9 cellular contexts compared by ENCODE assay signal in the genomic region with DNA sequence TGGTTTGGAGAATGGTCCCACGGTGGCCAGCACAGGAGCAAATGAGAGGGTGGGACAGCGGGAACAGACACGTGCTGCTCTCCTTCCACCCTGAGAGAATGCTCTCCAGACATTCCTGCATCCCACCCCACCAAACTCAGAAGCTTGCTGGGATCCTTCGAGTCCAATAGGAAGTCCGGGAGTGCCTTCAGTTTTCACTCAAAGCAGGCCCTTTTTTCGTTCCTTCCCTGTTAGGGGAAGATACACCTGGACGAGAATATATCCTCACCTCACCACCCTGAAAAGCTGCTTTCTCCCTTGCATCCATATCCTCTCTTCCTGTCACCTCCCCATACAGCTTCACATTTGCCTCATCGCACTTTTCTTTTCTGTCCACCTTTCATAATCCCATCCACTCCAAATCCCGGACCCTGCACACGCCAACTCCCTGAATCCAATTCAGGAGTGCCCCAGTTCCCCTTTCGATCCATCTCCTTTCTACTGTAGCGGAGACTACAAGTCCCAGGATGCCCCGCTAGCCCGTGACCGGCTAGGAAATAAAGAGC. TPM values are rescaled to one million over a fixed set of nuclear protein-coding genes. Genes with fewer than 3 reads are reported as not detected.
A peak's percentile ranks its signal among the peaks of the same experiment; 100 is the strongest.
DNase-seq lines count a peak whose midpoint lies in the region; ATAC-seq and TF ChIP-seq lines count a peak whose summit lies in the region.
"Had no signal": no experiment of that assay in that cellular context is flagged by ENCODE, and none has a peak within 500 bp of the region (broad histone marks: within the 10 kb centered on the region; RNA-seq: fewer than 3 reads in every experiment).

No MANE protein-coding gene starts in this region.

- POLR2A ChIA-PET in activated CD4-positive, alpha-beta T cell treated with anti-CD3 and anti-CD28 coated beads, Interleukin-2, amount 10 ng/mL, durations not matched to agents 7 days and 5 days (lab: Charles Lee): no interaction called here
- POLR2A ChIA-PET in activated B cell treated with CpG ODN at 0.5 μM for 24 hours (lab: Charles Lee): interaction anchor here (0.6 to 2.9 kb wide), 8 partner anchors 11 to 422 kb away, joined by 3 to 29 read pairs (median 12); partner anchors contain the start of genes ARHGEF40 and NDRG2

- peaks cover 1% of the 10 kb centered on the region for H3K36me3 Mint-ChIP-seq in activated CD4-positive, alpha-beta T cell treated with anti-CD3 and anti-CD28 coated beads, Interleukin-2, amount 10 ng/mL, durations not matched to agents 7 days and 5 days (ENCODE audit: low read depth)
- no peaks in the 10 kb centered on the region for H3K36me3 Mint-ChIP-seq in activated B cell treated with CpG ODN at 0.5 μM for 24 hours (ENCODE audit: low read depth)

- H3K27ac ChIP-seq in iPS-18a (ENCODE audit: low read length) (no peak overlapping the region), testis (peak overlapping the region; percentile 97 to 98)

- no peaks in the 10 kb centered on the region for H3K9me3 Mint-ChIP-seq in activated CD4-positive, alpha-beta T cell treated with anti-CD3 and anti-CD28 coated beads, Interleukin-2, amount 10 ng/mL, durations not matched to agents 7 days and 5 days
- H3K9me3 Mint-ChIP-seq in activated B cell treated with CpG ODN at 0.5 μM for 24 hours: no peaks in the 10 kb centered on the region

- intact Hi-C loops in activated B cell treated with CpG ODN at 0.5 μM for 24 hours (cut with micrococcal nuclease) (loop anchor here (1.0 to 10.0 kb wide), 5 partner anchors 78 to 648 kb away; partner anchors contain the start of genes APEX1, HNRNPC, NDRG2 and OSGEP), testis (cut with DNase I; ENCODE audit: low total_unique reads) (no loop called here)

- TF ChIP-seq POLR2A in testis (IDR thresholded peaks at IDR 0.05): no peak

- no peaks in the 10 kb centered on the region for H3K36me3 ChIP-seq in iPS-18a (ENCODE audit: control insufficient read depth, low read depth, low read length)
- H3K36me3 ChIP-seq in testis (ENCODE audit: low read depth, missing control alignments): no peaks in the 10 kb centered on the region

- no peak for ATAC-seq in activated B cell treated with CpG ODN at 0.5 μM for 24 hours (ENCODE audit: low read depth)

- peak overlapping the region; percentile 98 for H3K9ac ChIP-seq in iPS-18a (ENCODE audit: low read length)

- H3K27me3 ChIP-seq in iPS-18a (ENCODE audit: control insufficient read depth, insufficient read depth, low read length) (no peaks in the 10 kb centered on the region), testis (no peaks in the 10 kb centered on the region)

- no peak for DNase-seq in activated CD4-positive, alpha-beta T cell treated with anti-CD3 and anti-CD28 coated beads, Interleukin-2, amount 10 ng/mL, durations not matched to agents 7 days and 5 days
- no peak for DNase-seq in activated CD4-positive, alpha-beta T cell treated with anti-CD3 and anti-CD28 coated beads for 4 hours
- no peak for DNase-seq in activated B cell treated with CpG ODN at 0.5 μM for 24 hours
- DNase-seq in testis: no peak
- no peak for DNase-seq in GM13976 (ENCODE audit: low spot score)
- DNase-seq in KG1 (lab: John Stamatoyannopoulos, UW): no peak
- no peak for DNase-seq in SK-N-DZ (ENCODE audit: low spot score)

- peak overlapping the region; percentile 87 for H3K4me3 Mint-ChIP-seq in activated CD4-positive, alpha-beta T cell treated with anti-CD3 and anti-CD28 coated beads, Interleukin-2, amount 10 ng/mL, durations not matched to agents 7 days and 5 days
- peak overlapping the region; percentile 79 for H3K4me3 Mint-ChIP-seq in activated B cell treated with CpG ODN at 0.5 μM for 24 hours

- TF ChIP-seq CTCF in activated B cell treated with CpG ODN at 0.5 μM for 24 hours (IDR thresholded peaks at IDR 0.05): no peak
- TF ChIP-seq CTCF in testis (IDR thresholded peaks at IDR 0.05): no peak
- TF ChIP-seq CTCF in GM13976 (IDR thresholded peaks at IDR 0.05; ENCODE audit: borderline replicate concordance, control extremely low read depth, extremely low read depth, insufficient read depth, missing control alignments): no peak

- H3K4me3 ChIP-seq in iPS-18a (ENCODE audit: low read length): peak overlapping the region; percentile 92
- H3K4me3 ChIP-seq in testis: peak overlapping the region; percentile 64 to 89

- peaks cover 47% of the 10 kb centered on the region for H3K4me1 Mint-ChIP-seq in activated CD4-positive, alpha-beta T cell treated with anti-CD3 and anti-CD28 coated beads, Interleukin-2, amount 10 ng/mL, durations not matched to agents 7 days and 5 days
- H3K4me1 Mint-ChIP-seq in activated B cell treated with CpG ODN at 0.5 μM for 24 hours: peaks cover 25% of the 10 kb centered on the region

- H3K27ac Mint-ChIP-seq in activated CD4-positive, alpha-beta T cell treated with anti-CD3 and anti-CD28 coated beads, Interleukin-2, amount 10 ng/mL, durations not matched to agents 7 days and 5 days: peak overlapping the region; percentile 93
- H3K27ac Mint-ChIP-seq in activated B cell treated with CpG ODN at 0.5 μM for 24 hours: peak overlapping the region; percentile 90

- in situ Hi-C loops in GM13976 (cut with MboI; ENCODE audit: low sequenced_read_pairs, unreplicated experiment): no loop called here

- peaks cover 11% of the 10 kb centered on the region for H3K27me3 Mint-ChIP-seq in activated CD4-positive, alpha-beta T cell treated with anti-CD3 and anti-CD28 coated beads, Interleukin-2, amount 10 ng/mL, durations not matched to agents 7 days and 5 days
- peaks cover 12% of the 10 kb centered on the region for H3K27me3 Mint-ChIP-seq in activated B cell treated with CpG ODN at 0.5 μM for 24 hours

- no peaks in the 10 kb centered on the region for H3K9me3 ChIP-seq in iPS-18a (ENCODE audit: control insufficient read depth, low read depth, low read length)
- no peaks in the 10 kb centered on the region for H3K9me3 ChIP-seq in testis

- 1 to 2% methylated on average over 15 of the region's 15 CpGs for WGBS in testis, 2 donors

- CTCF ChIA-PET in activated CD4-positive, alpha-beta T cell treated with anti-CD3 and anti-CD28 coated beads, Interleukin-2, amount 10 ng/mL, durations not matched to agents 7 days and 5 days (lab: Charles Lee): interaction anchor here (0.9 to 7.1 kb wide), 17 partner anchors 10 to 886 kb away, joined by 3 to 121 read pairs (median 5); partner anchors contain the start of gene ARHGEF40
- CTCF ChIA-PET in activated B cell treated with CpG ODN at 0.5 μM for 24 hours (lab: Charles Lee): interaction anchor here (1.3 to 14.7 kb wide), 6 partner anchors 10 to 132 kb away, joined by 3 to 257 read pairs (median 66); partner anchors contain the start of gene ARHGEF40

- H3K4me1 ChIP-seq in iPS-18a (ENCODE audit: control insufficient read depth, low read depth, low read length) (peaks cover 41% of the 10 kb centered on the region), testis (peaks cover 31% of the 10 kb centered on the region)

RNA-seq across cellular contexts. Expression of gene TMEM253, which starts 2.4 kb away (rescaled TPM):
- not detected for total RNA-seq in activated CD4-positive, alpha-beta T cell treated with anti-CD3 and anti-CD28 coated beads, Interleukin-2, amount 10 ng/mL, durations not matched to agents 7 days and 5 days
- not detected in 2 replicates for total RNA-seq in activated B cell treated with CpG ODN at 0.5 μM for 24 hours
- under 1 TPM in 1 of 2 donors, not detected in 1; 0.50 TPM for total RNA-seq in testis
- 0.65 TPM for polyA plus RNA-seq in testis (ENCODE audit: insufficient read depth, low read depth, low replicate concordance)
- 0.22 TPM in 1 of 2 replicates, not detected in the other for polyA plus RNA-seq in SK-N-DZ (2014; cell fraction: cytosol; rRNA removed)
- 0.22 and 0.24 TPM in 2 replicates for polyA plus RNA-seq in SK-N-DZ (2014; cell fraction: nucleus; rRNA removed)
- total RNA-seq: glomerular endothelial cell had no signal

RNA-seq across cellular contexts. Expression of gene ZNF219, which starts 4.8 kb away (rescaled TPM):
- 1 to 10 TPM; 5.0 to 6.2 TPM for total RNA-seq in activated CD4-positive, alpha-beta T cell treated with anti-CD3 and anti-CD28 coated beads, Interleukin-2, amount 10 ng/mL, durations not matched to agents 7 days and 5 days
- total RNA-seq in activated B cell treated with CpG ODN at 0.5 μM for 24 hours: 1.6 and 2.3 TPM in 2 replicates
- 10 to 100 TPM; 42.8 to 64.8 TPM for total RNA-seq in testis
- polyA plus RNA-seq in testis (ENCODE audit: insufficient read depth, low read depth, low replicate concordance): 17.7 TPM
- polyA plus RNA-seq in SK-N-DZ (2014; cell fraction: cytosol; rRNA removed): 39.1 and 51.2 TPM in 2 replicates
- polyA plus RNA-seq in SK-N-DZ (2014; cell fraction: nucleus; rRNA removed): 50.4 and 56.3 TPM in 2 replicates

RNA-seq across cellular contexts. Expression of gene ARHGEF40, which starts 33.1 kb away (rescaled TPM):
- under 1 TPM in 1 of 2 experiments, not detected in 1; 0.22 TPM for total RNA-seq in activated CD4-positive, alpha-beta T cell treated with anti-CD3 and anti-CD28 coated beads, Interleukin-2, amount 10 ng/mL, durations not matched to agents 7 days and 5 days
- total RNA-seq in activated B cell treated with CpG ODN at 0.5 μM for 24 hours (1.0 and 1.4 TPM in 2 replicates), testis (10 to 100 TPM; 30.5 to 36.9 TPM)
- polyA plus RNA-seq in testis (ENCODE audit: insufficient read depth, low read depth, low replicate concordance): 22.0 TPM
- 21.0 and 21.5 TPM in 2 replicates for polyA plus RNA-seq in SK-N-DZ (2014; cell fraction: cytosol; rRNA removed)
- 58.7 and 59.2 TPM in 2 replicates for polyA plus RNA-seq in SK-N-DZ (2014; cell fraction: nucleus; rRNA removed)

RNA-seq across cellular contexts. Expression of gene RNASE8, which starts 45.6 kb away (rescaled TPM):
- total RNA-seq in activated CD4-positive, alpha-beta T cell treated with anti-CD3 and anti-CD28 coated beads, Interleukin-2, amount 10 ng/mL, durations not matched to agents 7 days and 5 days: not detected
- not detected in 2 replicates for total RNA-seq in activated B cell treated with CpG ODN at 0.5 μM for 24 hours
- not detected for total RNA-seq in testis
- not detected for polyA plus RNA-seq in testis (ENCODE audit: insufficient read depth, low read depth, low replicate concordance)
- polyA plus RNA-seq in SK-N-DZ (2014; cell fraction: cytosol; rRNA removed): not detected in 2 replicates
- not detected in 2 replicates for polyA plus RNA-seq in SK-N-DZ (2014; cell fraction: nucleus; rRNA removed)
- total RNA-seq: glomerular endothelial cell had no signal

RNA-seq across cellular contexts. Expression of gene OR5AU1, which starts 52.6 kb away (rescaled TPM):
- not detected for total RNA-seq in activated CD4-positive, alpha-beta T cell treated with anti-CD3 and anti-CD28 coated beads, Interleukin-2, amount 10 ng/mL, durations not matched to agents 7 days and 5 days
- total RNA-seq in activated B cell treated with CpG ODN at 0.5 μM for 24 hours (not detected in 2 replicates), testis (under 1 TPM in 1 of 2 donors, not detected in 1; 0.43 TPM)
- polyA plus RNA-seq in testis (ENCODE audit: insufficient read depth, low read depth, low replicate concordance): not detected
- not detected in 2 replicates for polyA plus RNA-seq in SK-N-DZ (2014; cell fraction: cytosol; rRNA removed)
- not detected in 2 replicates for polyA plus RNA-seq in SK-N-DZ (2014; cell fraction: nucleus; rRNA removed)
- total RNA-seq: glomerular endothelial cell had no signal

Comparison
In these comparisons a context has a peak if more than half of its experiments do, and no peak if none do; other contexts are left out.
1. RNA of gene ZNF219, which starts 4.8 kb away (total RNA-seq): 42.8 to 64.8 TPM in testis; 5.0 to 6.2 TPM in activated CD4-positive, alpha-beta T cell treated with anti-CD3 and anti-CD28 coated beads, Interleukin-2, amount 10 ng/mL, durations not matched to agents 7 days and 5 days and 1.6 to 2.3 TPM in activated B cell treated with CpG ODN at 0.5 μM for 24 hours; every median in the first group is over 4 times any median in the second.
2. RNA of gene ARHGEF40, which starts 33.1 kb away (total RNA-seq): 30.5 to 36.9 TPM in testis; 1.0 to 1.4 TPM in activated B cell treated with CpG ODN at 0.5 μM for 24 hours and 0.22 TPM in activated CD4-positive, alpha-beta T cell treated with anti-CD3 and anti-CD28 coated beads, Interleukin-2, amount 10 ng/mL, durations not matched to agents 7 days and 5 days; every median in the first group is over 10 times any median in the second.